Comparison of ENCODE assay signal across 8 cellular contexts in genomic region chr2:227862227-227862740, GRCh38. TPM values are rescaled to one million over a fixed set of nuclear protein-coding genes. Genes with fewer than 3 reads are reported as not detected.
DNase-seq lines count a peak whose midpoint lies in the region; ATAC-seq, FAIRE-seq and TF ChIP-seq lines count a peak whose summit lies in the region.

No MANE protein-coding gene starts in this region.

- peak; percentile 73 for DNase-seq in CD1c-positive myeloid dendritic cell (ENCODE audit: extremely low spot score)
- peak; percentile 67 for DNase-seq in NCI-H2029 treated with DMSO at 0.1 percent for 48 hours (lab: John Stamatoyannopoulos, UW)
- DNase-seq in astrocyte of the hippocampus (ENCODE audit: low read depth, low spot score), result peak; percentile 70
- peak; percentile 65 for DNase-seq in HepG2 (ENCODE audit: low spot score)
- no peak for DNase-seq in NCI-H446 treated with DMSO at 0.1 percent for 48 hours (lab: John Stamatoyannopoulos, UW)
- no peak for DNase-seq in uterus

- H3K4me2 ChIP-seq in HepG2 (ENCODE audit: low read depth, low read length), result peak overlapping the region; percentile 67

- H3K4me3 ChIP-seq in HepG2 (replicated peaks in 1 of 3; ENCODE audit: insufficient read depth in 1 of 3, low read depth in 2 of 3, low read length in 3 of 3) (peak overlapping the region in 1 of 3 experiments; percentile 27; a peak in 2 of 6 replicates), uterus (no peak overlapping the region)

- no peak overlapping the region for H2AFZ ChIP-seq in HepG2 (ENCODE audit: low read length)

- TF ChIP-seq RAD21 in HepG2 (CRISPR knock-in tag; IDR thresholded peaks at IDR 0.05), result peak; percentile 31; the same call in 1 of the 2 replicates

- no peak for TF ChIP-seq POLR2A in HepG2 (IDR thresholded peaks at IDR 0.05; ENCODE audit: insufficient read depth in 1 of 2, low read depth in 2 of 2, low read length in 2 of 2)
- no peak for TF ChIP-seq POLR2A in uterus (IDR thresholded peaks at IDR 0.05)

- intact Hi-C loops in HepG2 (cut with micrococcal nuclease; ENCODE audit: unreplicated experiment), result loop anchor here (1.0 kb wide), 4 partner anchors 44 to 204 kb away; partner anchors contain the start of gene CCL20
- intact Hi-C loops in uterus (cut with DNase I; ENCODE audit: low total_unique reads), result no loop called here

- H3K4me1 ChIP-seq in HepG2 (ENCODE audit: insufficient read depth, low read length) (peaks cover 33% of the 10 kb centered on the region), uterus (no peaks in the 10 kb centered on the region)

- TF ChIP-seq CTCF in HepG2 (CRISPR knock-in tag; IDR thresholded peaks at IDR 0.05) (peak; percentile 74), uterus (IDR thresholded peaks at IDR 0.05) (no peak)

- peak; percentile 71 for FAIRE-seq in HepG2 (lab: Jason Lieb, UNC)

- H3K36me3 ChIP-seq in HepG2 (replicated peaks in 1 of 2; ENCODE audit: control insufficient read depth in 1 of 2, insufficient read depth in 2 of 2, low read length in 2 of 2) (no peaks in the 10 kb centered on the region), uterus (no peaks in the 10 kb centered on the region)

- no peaks in the 10 kb centered on the region for H3K9me3 ChIP-seq in HepG2 (ENCODE audit: low read length)
- no peaks in the 10 kb centered on the region for H3K9me3 ChIP-seq in uterus

- ATAC-seq in GM18520 (IDR thresholded peaks at IDR 0.05; ENCODE audit: unreplicated experiment) (peak; percentile 37), HepG2 (no peak), HG02970 (IDR thresholded peaks at IDR 0.05; ENCODE audit: low FRiP score, unreplicated experiment) (no peak)

- WGBS in HepG2 (ENCODE audit: low lambda C conversion rate), result 3% methylated on average over 8 of the region's 8 CpGs

- POLR2A ChIA-PET in HepG2 (lab: Yijun Ruan, JAX), result interaction anchor here (1.0 to 2.0 kb wide), 4 partner anchors 41 to 49 kb away, joined by 3 to 18 read pairs (median 11); partner anchors contain the start of gene CCL20

- H3K27me3 ChIP-seq in HepG2 (ENCODE audit: control insufficient read depth in 1 of 2, insufficient read depth in 2 of 2, low read length in 2 of 2) (peaks cover 4 to 30% of the 10 kb centered on the region in 2 experiments; a peak in 4 of 5 replicates), uterus (no peaks in the 10 kb centered on the region)

- in situ Hi-C loops in HepG2 (cut with HindIII; ENCODE audit: extremely low pct_ligation_motif_present, low pct_unique_long_range_greater_than_20kb), result loop anchor here (5.0 kb wide), 1 partner anchor 95 kb away; no protein-coding TSS in a partner anchor

- CTCF ChIA-PET in HepG2 (lab: Yijun Ruan, JAX; ENCODE audit: low intra/inter-chr PET ratio, low total read pairs), result interaction anchor here (0.7 to 2.2 kb wide), 7 partner anchors 22 to 122 kb away, joined by 3 to 17 read pairs (median 6); partner anchors contain the start of gene CCL20

- H3K27ac ChIP-seq in HepG2 (ENCODE audit: extremely low read length, insufficient read depth, low read length), result no peak overlapping the region
- no peak overlapping the region for H3K27ac ChIP-seq in uterus

- no TSS peak for BruUV-seq in HepG2 (replicated peaks; lab: Mats Ljungman, UMichigan)

- no peaks in the 10 kb centered on the region for H3K79me2 ChIP-seq in HepG2 (ENCODE audit: insufficient read depth, low read length)

- H3K9ac ChIP-seq in HepG2 (ENCODE audit: insufficient read depth, low read depth, low read length), result no peak overlapping the region

- no peak for TF ChIP-seq EP300 in HepG2 (IDR thresholded peaks at IDR 0.05; ENCODE audit: low read depth in 2 of 2, low read length in 2 of 2)
- no peak for TF ChIP-seq EP300 in HepG2 (CRISPR knock-in tag; IDR thresholded peaks at IDR 0.05; ENCODE audit: borderline replicate concordance)

- no peaks in the 10 kb centered on the region for H4K20me1 ChIP-seq in HepG2 (ENCODE audit: insufficient read depth, low read length)

TF ChIP-seq in HepG2, 621 proteins besides CTCF, POLR2A, EP300 and RAD21 (continues in another document):
- TF ChIP-seq HIC2 (CRISPR knock-in tag; IDR thresholded peaks at IDR 0.05; ENCODE audit: low read depth) (no peak), SIX1 (CRISPR knock-in tag; IDR thresholded peaks at IDR 0.05; ENCODE audit: borderline replicate concordance) (no peak), ATF7 (IDR thresholded peaks at IDR 0.05) (no peak), ATF7 (CRISPR knock-in tag; IDR thresholded peaks at IDR 0.05) (no peak), MYNN (CRISPR knock-in tag; IDR thresholded peaks at IDR 0.05; ENCODE audit: low read depth) (no peak), SMAD1 (CRISPR knock-in tag; IDR thresholded peaks at IDR 0.05; ENCODE audit: borderline replicate concordance, low read depth) (no peak), FOXM1 (CRISPR knock-in tag; IDR thresholded peaks at IDR 0.05) (no peak)

RNA-seq across cellular contexts. Expression of gene DAW1, which starts 9.1 kb away (rescaled TPM):
- total RNA-seq in HepG2 (2016; rRNA removed; fragmentation: Illumina TruSeq; extraction: Trizol), result not detected in 2 replicates
- total RNA-seq in HepG2 (2016; cell fraction: cytosol; rRNA removed; fragmentation: Illumina TruSeq; extraction: Trizol; ENCODE audit: low read depth), result not detected in 2 replicates
- not detected in 2 replicates for total RNA-seq in HepG2 (2016; cell fraction: insoluble cytoplasmic fraction; rRNA removed; fragmentation: Illumina TruSeq; extraction: Trizol)
- total RNA-seq in HepG2 (2016; cell fraction: membrane; rRNA removed; fragmentation: Illumina TruSeq; extraction: Trizol), result not detected in 2 replicates
- not detected in 2 replicates for total RNA-seq in HepG2 (2016; cell fraction: nucleus; rRNA removed; fragmentation: Illumina TruSeq; extraction: Trizol)
- not detected in 2 replicates for polyA plus RNA-seq in HepG2 (2011; rRNA removed)
- polyA plus RNA-seq in HepG2 (2011; cell fraction: cytosol; rRNA removed), result not detected in 2 replicates
- polyA plus RNA-seq in HepG2 (2011; cell fraction: nucleus; rRNA removed), result 0.07 TPM in 1 of 2 replicates, not detected in the other
- not detected in 2 replicates for polyA plus RNA-seq in HepG2 (2012)
- polyA plus RNA-seq in HepG2 (2016; cell fraction: cytosol; fragmentation: Illumina TruSeq; extraction: Trizol; ENCODE audit: low read depth), result not detected in 2 replicates
- polyA plus RNA-seq in HepG2 (2016; cell fraction: insoluble cytoplasmic fraction; fragmentation: Illumina TruSeq; extraction: Trizol; ENCODE audit: low read depth), result not detected in 2 replicates
- polyA plus RNA-seq in HepG2 (2016; cell fraction: membrane; fragmentation: Illumina TruSeq; extraction: Trizol; ENCODE audit: low read depth), result not detected in 2 replicates
- polyA plus RNA-seq in HepG2 (2016; cell fraction: nucleus; fragmentation: Illumina TruSeq; extraction: Trizol; ENCODE audit: insufficient read depth, low read depth), result not detected in 2 replicates
- polyA minus RNA-seq in HepG2 (2011; rRNA and poly(A)+ RNA removed; ENCODE audit: low replicate concordance), result 0.19 TPM in 1 of 2 replicates, not detected in the other
- not detected in 2 replicates for polyA minus RNA-seq in HepG2 (2011; cell fraction: cytosol; rRNA and poly(A)+ RNA removed)
- polyA minus RNA-seq in HepG2 (2011; cell fraction: nucleus; rRNA and poly(A)+ RNA removed), result not detected in 2 replicates
- total RNA-seq in uterus, result 1 to 10 TPM in 1 of 4 donors, under 1 TPM in 1, not detected in 2; 0.29 to 2.5 TPM

RNA-seq across cellular contexts. Expression of gene CCL20, which starts 48.6 kb away (rescaled TPM):
- total RNA-seq in HepG2 (2016; rRNA removed; fragmentation: Illumina TruSeq; extraction: Trizol), result 136 and 223 TPM in 2 replicates
- total RNA-seq in HepG2 (2016; cell fraction: cytosol; rRNA removed; fragmentation: Illumina TruSeq; extraction: Trizol; ENCODE audit: low read depth), result 99.9 and 112 TPM in 2 replicates
- total RNA-seq in HepG2 (2016; cell fraction: insoluble cytoplasmic fraction; rRNA removed; fragmentation: Illumina TruSeq; extraction: Trizol), result 137 and 217 TPM in 2 replicates
- 75.9 and 85.7 TPM in 2 replicates for total RNA-seq in HepG2 (2016; cell fraction: membrane; rRNA removed; fragmentation: Illumina TruSeq; extraction: Trizol)
- total RNA-seq in HepG2 (2016; cell fraction: nucleus; rRNA removed; fragmentation: Illumina TruSeq; extraction: Trizol), result 195 and 205 TPM in 2 replicates
- polyA plus RNA-seq in HepG2 (2011; rRNA removed), result 811 and 903 TPM in 2 replicates
- 378 and 591 TPM in 2 replicates for polyA plus RNA-seq in HepG2 (2011; cell fraction: cytosol; rRNA removed)
- 84.5 and 124 TPM in 2 replicates for polyA plus RNA-seq in HepG2 (2011; cell fraction: nucleus; rRNA removed)
- polyA plus RNA-seq in HepG2 (2012), result 780 and 797 TPM in 2 replicates
- 41.1 and 41.5 TPM in 2 replicates for polyA plus RNA-seq in HepG2 (2016; cell fraction: cytosol; fragmentation: Illumina TruSeq; extraction: Trizol; ENCODE audit: low read depth)
- polyA plus RNA-seq in HepG2 (2016; cell fraction: insoluble cytoplasmic fraction; fragmentation: Illumina TruSeq; extraction: Trizol; ENCODE audit: low read depth), result 160 and 169 TPM in 2 replicates
- 41.7 and 42.7 TPM in 2 replicates for polyA plus RNA-seq in HepG2 (2016; cell fraction: membrane; fragmentation: Illumina TruSeq; extraction: Trizol; ENCODE audit: low read depth)
- 376 and 396 TPM in 2 replicates for polyA plus RNA-seq in HepG2 (2016; cell fraction: nucleus; fragmentation: Illumina TruSeq; extraction: Trizol; ENCODE audit: insufficient read depth, low read depth)
- polyA minus RNA-seq in HepG2 (2011; rRNA and poly(A)+ RNA removed; ENCODE audit: low replicate concordance), result 0.21 and 395 TPM in 2 replicates
- 440 and 488 TPM in 2 replicates for polyA minus RNA-seq in HepG2 (2011; cell fraction: cytosol; rRNA and poly(A)+ RNA removed)
- 142 and 223 TPM in 2 replicates for polyA minus RNA-seq in HepG2 (2011; cell fraction: nucleus; rRNA and poly(A)+ RNA removed)
- not detected for total RNA-seq in uterus

Comparison
In these comparisons a context has a peak if more than half of its experiments do, and no peak if none do; other contexts are left out.
1. DNase-seq: peak in CD1c-positive myeloid dendritic cell (single experiment), NCI-H2029 treated with DMSO at 0.1 percent for 48 hours (single experiment), astrocyte of the hippocampus (single experiment) and HepG2 (single experiment); none in NCI-H446 treated with DMSO at 0.1 percent for 48 hours (single experiment) and uterus (0 of 2).
2. RNA of gene CCL20, which starts 48.6 kb away (total RNA-seq): 75.9 to 223 TPM in HepG2; not detected in uterus; every median in the first group is over 10 times any median in the second.